8 cellular contexts compared by ENCODE assay signal in genomic region chr5:65925601-65926275, GRCh38. TPM values are rescaled to one million over a fixed set of nuclear protein-coding genes. Genes with fewer than 3 reads are reported as not detected.
DNase-seq lines count a peak whose midpoint lies in the region; ATAC-seq and TF ChIP-seq lines count a peak whose summit lies in the region.

No MANE protein-coding gene starts in this region.

- H3K4me3 Mint-ChIP-seq in nephron progenitor cell: peak overlapping the region; percentile 88
- peak overlapping the region; percentile 86 for H3K4me3 Mint-ChIP-seq in stimulated activated naive CD8-positive, alpha-beta T cell treated with anti-CD3 and anti-CD28 coated beads, Interleukin-15, Interleukin-2, amounts not matched to agents 100 ng/mL and 50 ng/mL, for 24 hours

- no peaks in the 10 kb centered on the region for H3K9me3 ChIP-seq in Panc1 (ENCODE audit: control insufficient read depth, insufficient read depth, low read depth, low read length)

- ATAC-seq in GM21619 (IDR thresholded peaks at IDR 0.05; ENCODE audit: unreplicated experiment) (peak; percentile 64), Panc1 (peak; percentile 93)

- peak overlapping the region; percentile 91 for H3K27ac ChIP-seq in Panc1 (ENCODE audit: low read length)

- peaks cover 4% of the 10 kb centered on the region for H3K9me3 Mint-ChIP-seq in nephron progenitor cell
- no peaks in the 10 kb centered on the region for H3K9me3 Mint-ChIP-seq in stimulated activated naive CD8-positive, alpha-beta T cell treated with anti-CD3 and anti-CD28 coated beads, Interleukin-15, Interleukin-2, amounts not matched to agents 100 ng/mL and 50 ng/mL, for 24 hours

- H3K36me3 ChIP-seq in Panc1 (ENCODE audit: control insufficient read depth, insufficient read depth, low read length): peaks cover 6% of the 10 kb centered on the region

- peak overlapping the region; percentile 86 for H3K4me3 ChIP-seq in Jurkat, Clone E6-1 (ENCODE audit: low read length)
- H3K4me3 ChIP-seq in Panc1 (ENCODE audit: low read depth in 2 of 2, low read length in 2 of 2) (peak overlapping the region; percentile 97 to 99), fibroblast of pulmonary artery (replicated peaks; ENCODE audit: low read depth, low read length) (peak overlapping the region; percentile 71)

- in situ Hi-C loops in Panc1 (cut with HindIII; ENCODE audit: low pct_unique_long_range_greater_than_20kb, low sequenced_read_pairs): no loop called here

- H3K4me1 Mint-ChIP-seq in nephron progenitor cell: peaks cover 32% of the 10 kb centered on the region
- peaks cover 39% of the 10 kb centered on the region for H3K4me1 Mint-ChIP-seq in stimulated activated naive CD8-positive, alpha-beta T cell treated with anti-CD3 and anti-CD28 coated beads, Interleukin-15, Interleukin-2, amounts not matched to agents 100 ng/mL and 50 ng/mL, for 24 hours (ENCODE audit: low read depth)

- BruUV-seq in Panc1 (replicated peaks; lab: Mats Ljungman, UMichigan): no TSS peak

- peaks cover 16% of the 10 kb centered on the region for H3K36me3 Mint-ChIP-seq in nephron progenitor cell (ENCODE audit: low read depth)
- peaks cover 4% of the 10 kb centered on the region for H3K36me3 Mint-ChIP-seq in stimulated activated naive CD8-positive, alpha-beta T cell treated with anti-CD3 and anti-CD28 coated beads, Interleukin-15, Interleukin-2, amounts not matched to agents 100 ng/mL and 50 ng/mL, for 24 hours (ENCODE audit: low read depth)

- peak; percentile 92 for DNase-seq in EH (ENCODE audit: low read depth)
- DNase-seq in Jurkat, Clone E6-1 (ENCODE audit: low read depth, low spot score): peak; percentile 73
- no peak for DNase-seq in Panc1 (ENCODE audit: low read depth, low spot score)
- peak; percentile 73 for DNase-seq in activated T-helper 9 cell treated with anti-CD3 and anti-CD28 coated beads, Interleukin-2, amount 50 U/mL, for 16 hours (ENCODE audit: low read depth)
- DNase-seq in fibroblast of pulmonary artery (ENCODE audit: low read depth): peak; percentile 90
- DNase-seq in nephron progenitor cell: peak; percentile 87

- no peaks in the 10 kb centered on the region for H3K27me3 Mint-ChIP-seq in nephron progenitor cell (ENCODE audit: low read depth, poor library complexity)
- H3K27me3 Mint-ChIP-seq in stimulated activated naive CD8-positive, alpha-beta T cell treated with anti-CD3 and anti-CD28 coated beads, Interleukin-15, Interleukin-2, amounts not matched to agents 100 ng/mL and 50 ng/mL, for 24 hours: no peaks in the 10 kb centered on the region

- H3K4me1 ChIP-seq in Panc1 (ENCODE audit: control insufficient read depth, insufficient read depth, low read length): peaks cover 36% of the 10 kb centered on the region

- POLR2A ChIA-PET in Panc1 (lab: Charles Lee): interaction anchor here (0.5 to 0.7 kb wide), 4 partner anchors 16 to 80 kb away, joined by 5 to 11 read pairs (median 6); no protein-coding TSS in a partner anchor

- TF ChIP-seq CTCF in Panc1 (IDR thresholded peaks at IDR 0.05) (peak; percentile 80), fibroblast of pulmonary artery (IDR thresholded peaks at IDR 0.05; ENCODE audit: low read length, missing control alignments) (no peak), nephron progenitor cell (IDR thresholded peaks at IDR 0.05) (no peak)

- CTCF ChIA-PET in Panc1 (lab: Charles Lee): interaction anchor here (0.6 kb wide), 1 partner anchor 190 kb away, joined by 3 read pairs; no protein-coding TSS in a partner anchor

- H3K27ac Mint-ChIP-seq in nephron progenitor cell: peak overlapping the region; percentile 96
- H3K27ac Mint-ChIP-seq in stimulated activated naive CD8-positive, alpha-beta T cell treated with anti-CD3 and anti-CD28 coated beads, Interleukin-15, Interleukin-2, amounts not matched to agents 100 ng/mL and 50 ng/mL, for 24 hours: peak overlapping the region; percentile 85

- intact Hi-C loops in Panc1 (cut with micrococcal nuclease; ENCODE audit: unreplicated experiment): loop anchor here (10.0 kb wide), 1 partner anchor 181 kb away; no protein-coding TSS in a partner anchor

- no peaks in the 10 kb centered on the region for H3K27me3 ChIP-seq in Panc1 (ENCODE audit: control insufficient read depth, insufficient read depth, low read length)

RNA-seq across cellular contexts. Expression of gene ERBIN, which starts 0.6 kb away (rescaled TPM):
- 26.1 TPM for polyA plus RNA-seq in Jurkat, Clone E6-1 (2012; ENCODE audit: insufficient read depth, insufficient read length)
- total RNA-seq in Panc1 (2021; ENCODE audit: unreplicated experiment): 88.4 TPM
- polyA plus RNA-seq in Panc1 (2012; ENCODE audit: insufficient read length): 21.1 TPM
